12 cellular contexts compared by ENCODE assay signal in genomic region chr1:116986531-116987255, GRCh38. TPM values are rescaled to one million over a fixed set of nuclear protein-coding genes. Genes with fewer than 3 reads are reported as not detected.
DNase-seq lines count a peak whose midpoint lies in the region; ATAC-seq, FAIRE-seq and TF ChIP-seq lines count a peak whose summit lies in the region.
"Had no signal": no experiment of that assay in that cellular context is flagged by ENCODE, and none has a peak within 500 bp of the region (broad histone marks: within the 10 kb centered on the region; RNA-seq: fewer than 3 reads in every experiment).

No MANE protein-coding gene starts in this region.

- TF ChIP-seq EP300 in GM12878 (IDR thresholded peaks at IDR 0.05; ENCODE audit: borderline replicate concordance in 1 of 2, control insufficient read depth in 1 of 2, low read depth in 2 of 2, low read length in 2 of 2) = no peak

- H3K4me3 ChIP-seq in GM12878 = no peak overlapping the region
- H3K4me3 ChIP-seq: pancreas had no signal

- peaks cover 0 to 3% of the 10 kb centered on the region in 2 experiments; a peak in 2 of 4 replicates for H3K27me3 ChIP-seq in GM12878 (replicated peaks in 1 of 2; ENCODE audit: control insufficient read depth in 2 of 2, insufficient read depth in 2 of 2, low read length in 1 of 2)
- H3K27me3 ChIP-seq: pancreas had no signal

- FAIRE-seq in GM12878 (lab: Jason Lieb, UNC) (no peak), H54 (lab: Jason Lieb, UNC) (no peak), GM12892 (lab: Jason Lieb, UNC) (no peak)
- FAIRE-seq: keratinocyte, pancreas had no signal

- SMC1A ChIA-PET in GM12878 (lab: Charles Lee; ENCODE audit: uncharacterized antibody, unreplicated experiment) = interaction anchor here (0.9 to 1.5 kb wide), 3 partner anchors 10 to 24 kb away, joined by 3 to 4 read pairs (median 4); no protein-coding TSS in a partner anchor

- H4K20me1 ChIP-seq in GM12878 (ENCODE audit: control insufficient read depth, insufficient read depth) = no peaks in the 10 kb centered on the region

- ATAC-seq in GM12878 (no peak), GM19397 (IDR thresholded peaks at IDR 0.05; ENCODE audit: unreplicated experiment) (no peak)

- TF ChIP-seq RAD21 in GM12878 (IDR thresholded peaks at IDR 0.05; ENCODE audit: insufficient read depth, low read depth, low read length) = no peak

- CTCF ChIA-PET in GM12878 (lab: Yijun Ruan, JAX) = interaction anchor here (1.1 to 1.4 kb wide), 2 partner anchors 52 to 261 kb away, joined by 3 to 4 read pairs; no protein-coding TSS in a partner anchor

- H2AFZ ChIP-seq in GM12878 (ENCODE audit: control insufficient read depth, low read depth, low read length) = no peak overlapping the region

- H3K9ac ChIP-seq in GM12878 (ENCODE audit: control insufficient read depth, insufficient read depth, low read length) = no peak overlapping the region

- intact Hi-C loops in GM12878 (cut with micrococcal nuclease; ENCODE audit: unreplicated experiment) (no loop called here), cardiac septum (cut with DNase I) (no loop called here)

- no peaks in the 10 kb centered on the region for H3K9me3 ChIP-seq in GM12878 (replicated peaks; ENCODE audit: control insufficient read depth, insufficient read depth, low read length)
- H3K9me3 ChIP-seq: pancreas had no signal

- H3K4me2 ChIP-seq in GM12878 (ENCODE audit: control insufficient read depth, insufficient read depth) = no peak overlapping the region

- no peak for TF ChIP-seq POLR2A in GM12878 (IDR thresholded peaks at IDR 0.05; ENCODE audit: low read depth, low read length)
- no peak for TF ChIP-seq POLR2A in H54 (IDR thresholded peaks at IDR 0.05; ENCODE audit: low read depth, low read length)
- no peak for TF ChIP-seq POLR2A in GM12892 (IDR thresholded peaks at IDR 0.05; ENCODE audit: low read depth, low read length)

- no peaks in the 10 kb centered on the region for H3K4me1 ChIP-seq in GM12878 (ENCODE audit: control insufficient read depth, insufficient read depth, low read length)

- 58% methylated on average over 26 of the region's 27 CpGs for WGBS in GM12878 (ENCODE audit: insufficient coverage, insufficient replicate concordance, low lambda C conversion rate, missing lambda C conversion rate)

- no peak overlapping the region for H3K27ac ChIP-seq in GM12878 (ENCODE audit: control insufficient read depth, insufficient read depth)
- H3K27ac ChIP-seq: C4-2B had no signal

- RAD21 ChIA-PET in GM12878 (lab: Charles Lee; ENCODE audit: unreplicated experiment) = interaction anchor here (1.4 kb wide), 1 partner anchor 74 kb away, joined by 4 read pairs; no protein-coding TSS in a partner anchor

- H3K79me2 ChIP-seq in GM12878 (ENCODE audit: control insufficient read depth, insufficient read depth, low read length) = no peaks in the 10 kb centered on the region

- BruUV-seq in GM12878 (replicated peaks; lab: Mats Ljungman, UMichigan) = no TSS peak

- DNase-seq in GF-D8 (lab: John Stamatoyannopoulos, UW) = peak; percentile 49
- DNase-seq in activated CD4-positive, alpha-beta T cell treated with anti-CD3 and anti-CD28 coated beads, Interleukin-2, amount 50 U/mL, for 4 hours = peak; percentile 21 to 39
- DNase-seq in GM12878 (ENCODE audit: low read depth, low spot score) = no peak
- peak; percentile 25 for DNase-seq in stimulated activated CD4-positive, alpha-beta T cell treated with anti-CD3 and anti-CD28 coated beads, Interleukin-1b, Interleukin-23, amount 100 ng/mL, for 48 hours
- DNase-seq in H54 (ENCODE audit: insufficient read length, low spot score) = no peak
- no peak for DNase-seq in GM12892 (ENCODE audit: insufficient read length)
- DNase-seq in cardiac septum (ENCODE audit: low spot score) = no peak
- DNase-seq: NCI-H2081 had no signal

- POLR2A ChIA-PET in GM12878 (lab: Charles Lee) = interaction anchor here (0.6 to 0.8 kb wide), 2 partner anchors 10 to 103 kb away, joined by 4 read pairs; no protein-coding TSS in a partner anchor

- no peak for TF ChIP-seq CTCF in GM12878 (IDR thresholded peaks at IDR 0.05 in 2 of 3, conservative IDR thresholded peaks at IDR 0.05 in 1 of 3; ENCODE audit: control insufficient read depth in 2 of 3, extremely low read depth in 1 of 3, insufficient read depth in 1 of 3, low read depth in 3 of 3, low read length in 3 of 3)

- H3K36me3 ChIP-seq in GM12878 (ENCODE audit: control insufficient read depth in 2 of 2, insufficient read depth in 2 of 2, low read length in 1 of 2) = no peaks in the 10 kb centered on the region
- H3K36me3 ChIP-seq: pancreas had no signal

- in situ Hi-C loops in GM12878 (cut with MboI) = no loop called here

TF ChIP-seq in GM12878, 131 proteins besides CTCF, POLR2A, EP300 and RAD21:
- TF ChIP-seq MLLT1 (IDR thresholded peaks at IDR 0.05) (0 out of 2 replicates have a peak, but pooled peaks have one; percentile 52), ATF3 (IDR thresholded peaks at IDR 0.05; ENCODE audit: borderline replicate concordance, extremely low read depth, low read depth, low read length) (no peak)

RNA-seq across cellular contexts. Expression of gene CD101, which starts 14.9 kb away (rescaled TPM):
- 5.1 and 5.4 TPM in 2 replicates for total RNA-seq in GM12878 (2013; cell fraction: nucleolus; rRNA removed)
- total RNA-seq in GM12878 (2014; rRNA removed) (1.9 and 3.1 TPM in 2 replicates), GM12878 (2014; rRNA removed; fragmentation: Illumina TruSeq; extraction: Trizol) (3.2 and 3.7 TPM in 2 replicates), GM12878 (2021) (3.1 and 4.5 TPM in 2 replicates), cardiac septum (1.6 TPM)
- polyA plus RNA-seq in GM12878 (2011; ENCODE audit: low read depth) = 0.29 TPM
- polyA plus RNA-seq in GM12878 (2011; rRNA removed) (4.3 and 7.9 TPM in 2 replicates), GM12878 (2014; fragmentation: Illumina TruSeq; extraction: Trizol) (3.3 and 4.6 TPM in 2 replicates), GM12878 (2014; fragmentation: Nextera tagmentation; extraction: Ambion mirVana) (1 to 10 TPM; 1.9 to 2.7 TPM), GM12878 (2014; rRNA removed) (1.8 and 4.0 TPM in 2 replicates), GM12878 (2016; fragmentation: Nextera tagmentation; extraction: Ambion mirVana) (1 to 10 TPM in 1 of 2 experiments, under 1 TPM in 1; 0.56 to 1.5 TPM)
- 10.6 and 11.1 TPM in 2 replicates for polyA plus RNA-seq in GM12878 (2011; cell fraction: cytosol; rRNA removed)
- polyA plus RNA-seq in GM12878 (2011; cell fraction: nucleus; rRNA removed) = 8.1 and 10.1 TPM in 2 replicates
- polyA plus RNA-seq in GM12878 (2012) = 0.52 and 1.1 TPM in 2 replicates
- 15.1 and 22.9 TPM in 2 replicates for polyA minus RNA-seq in GM12878 (2011; rRNA and poly(A)+ RNA removed)
- 5.5 and 8.8 TPM in 2 replicates for polyA minus RNA-seq in GM12878 (2011; cell fraction: cytosol; rRNA and poly(A)+ RNA removed)
- 4.0 and 7.7 TPM in 2 replicates for polyA minus RNA-seq in GM12878 (2011; cell fraction: nucleus; rRNA and poly(A)+ RNA removed)
- polyA plus RNA-seq in GM12892 (2012; ENCODE audit: missing spikeins) = 0.36 TPM

Comparison
In these comparisons a context has a peak if more than half of its experiments do, and no peak if none do; other contexts are left out.
1. DNase-seq: peak in GF-D8 (single experiment), activated CD4-positive, alpha-beta T cell treated with anti-CD3 and anti-CD28 coated beads, Interleukin-2, amount 50 U/mL, for 4 hours (2 of 2) and stimulated activated CD4-positive, alpha-beta T cell treated with anti-CD3 and anti-CD28 coated beads, Interleukin-1b, Interleukin-23, amount 100 ng/mL, for 48 hours (single experiment); none in GM12878 (single experiment), H54 (single experiment), GM12892 (single experiment) and cardiac septum (single experiment).